In genomic region chr13:45084515-45084914, GRCh38 we compare ENCODE assay signal across 28 cellular contexts. TPM values are rescaled to one million over a fixed set of nuclear protein-coding genes. Genes with fewer than 3 reads are reported as not detected.
DNase-seq lines count a peak whose midpoint lies in the region; ATAC-seq, FAIRE-seq and TF ChIP-seq lines count a peak whose summit lies in the region.
"Had no signal": no experiment of that assay in that cellular context is flagged by ENCODE, and none has a peak within 500 bp of the region (broad histone marks: within the 10 kb centered on the region; RNA-seq: fewer than 3 reads in every experiment).

No MANE protein-coding gene starts in this region.

- no peak for FAIRE-seq in RCC 7860 (lab: Jason Lieb, UNC)
- FAIRE-seq: A549, D721Med, GM12878, GM12892, GM18507 had no signal

- no peaks in the 10 kb centered on the region for H3K36me3 ChIP-seq in gastrocnemius medialis
- H3K36me3 ChIP-seq: BLaER1 treated with 17β-estradiol and CSF1 and Interleukin-3, amounts not matched to agents 10 nM and 100 nM had no signal

- no peaks in the 10 kb centered on the region for H3K9me3 ChIP-seq in gastrocnemius medialis
- H3K9me3 ChIP-seq: A549; BLaER1 treated with 17β-estradiol and CSF1 and Interleukin-3, amounts not matched to agents 10 nM and 100 nM; Caco-2 had no signal

- DNase-seq in LNCaP clone FGC (ENCODE audit: low read depth) (peak; percentile 41), left colon (no peak), myocyte (ENCODE audit: low read depth) (peak; percentile 21), gastrocnemius medialis (no peak), RCC 7860 (ENCODE audit: low spot score) (no peak), NOMO-1 treated with dmso at 0.1 percent for 144 hours (lab: John Stamatoyannopoulos, UW; ENCODE audit: unreplicated experiment) (no peak)
- DNase-seq in activated CD4-positive, CD25-positive, alpha-beta regulatory T cell (lab: John Stamatoyannopoulos, UW) = no peak
- DNase-seq: AML-193; Caco-2; Calu3; CD4-positive, alpha-beta T cell; CD8-positive, alpha-beta T cell; DMS 273 treated with DMSO at 0.1 percent for 48 hours; DMS153; DMS53; DMS79; DND-41; EL; GDM1 had no signal

- intact Hi-C loops in left colon (cut with DNase I, micrococcal nuclease) (no loop called here), gastrocnemius medialis (cut with DNase I; ENCODE audit: low total_unique reads) (no loop called here)

- H3K27me3 ChIP-seq in gastrocnemius medialis = no peaks in the 10 kb centered on the region
- H3K27me3 ChIP-seq: BLaER1 treated with 17β-estradiol and CSF1 and Interleukin-3, amounts not matched to agents 10 nM and 100 nM had no signal

- in situ Hi-C loops in gastrocnemius medialis (cut with MboI; ENCODE audit: low sequenced_read_pairs in 4 of 4) = no loop called here

- no peak for TF ChIP-seq POLR2A in gastrocnemius medialis (IDR thresholded peaks at IDR 0.05)

- TF ChIP-seq CTCF in LNCaP clone FGC (IDR thresholded peaks at IDR 0.05; ENCODE audit: control insufficient read depth, extremely low read depth, insufficient read depth) (no peak), gastrocnemius medialis (IDR thresholded peaks at IDR 0.05 in 4 of 5, conservative IDR thresholded peaks at IDR 0.05 in 1 of 5) (no peak)

- peaks cover 10 to 11% of the 10 kb centered on the region in 2 donors for H3K4me1 ChIP-seq in gastrocnemius medialis
- H3K4me1 ChIP-seq: A549; BLaER1 treated with 17β-estradiol and CSF1 and Interleukin-3, amounts not matched to agents 10 nM and 100 nM; Caco-2 had no signal

- ATAC-seq in left colon = peak; percentile 52
- peak; percentile 95 to 98 for ATAC-seq in gastrocnemius medialis
- ATAC-seq in HG03196 (IDR thresholded peaks at IDR 0.05; ENCODE audit: unreplicated experiment) = no peak
- ATAC-seq: A549; CD8-positive, alpha-beta T cell; GM12878 had no signal

- H3K4me3 ChIP-seq in LNCaP clone FGC (ENCODE audit: low read depth, low read length) (no peak overlapping the region), gastrocnemius medialis (no peak overlapping the region)
- H3K4me3 ChIP-seq: A549; BLaER1 treated with 17β-estradiol and CSF1 and Interleukin-3, amounts not matched to agents 10 nM and 100 nM; GM12878 had no signal

- H3K27ac ChIP-seq in gastrocnemius medialis = peak overlapping the region in 2 of 4 donors; percentile 50 to 53
- H3K27ac ChIP-seq: 22Rv1; A549; BLaER1 treated with 17β-estradiol and CSF1 and Interleukin-3, amounts not matched to agents 10 nM and 100 nM; C4-2B had no signal

RNA-seq across cellular contexts. Expression of gene GTF2F2, which starts 35.8 kb away (rescaled TPM):
- total RNA-seq in left colon (10 to 100 TPM; 17.4 to 19.0 TPM), myocyte (30.8 and 33.9 TPM in 2 replicates), gastrocnemius medialis (10 to 100 TPM; 11.5 to 16.9 (median 13.3) TPM)
- 22.3 TPM for polyA plus RNA-seq in myocyte (2012)

Comparison
In these comparisons a context has a peak if more than half of its experiments do, and no peak if none do; other contexts are left out.
1. DNase-seq: peak in LNCaP clone FGC (single experiment) and myocyte (single experiment); none in left colon (0 of 2), gastrocnemius medialis (0 of 2), RCC 7860 (single experiment), activated CD4-positive, CD25-positive, alpha-beta regulatory T cell (0 of 4) and NOMO-1 treated with dmso at 0.1 percent for 144 hours (single experiment).